In the genomic region with DNA sequence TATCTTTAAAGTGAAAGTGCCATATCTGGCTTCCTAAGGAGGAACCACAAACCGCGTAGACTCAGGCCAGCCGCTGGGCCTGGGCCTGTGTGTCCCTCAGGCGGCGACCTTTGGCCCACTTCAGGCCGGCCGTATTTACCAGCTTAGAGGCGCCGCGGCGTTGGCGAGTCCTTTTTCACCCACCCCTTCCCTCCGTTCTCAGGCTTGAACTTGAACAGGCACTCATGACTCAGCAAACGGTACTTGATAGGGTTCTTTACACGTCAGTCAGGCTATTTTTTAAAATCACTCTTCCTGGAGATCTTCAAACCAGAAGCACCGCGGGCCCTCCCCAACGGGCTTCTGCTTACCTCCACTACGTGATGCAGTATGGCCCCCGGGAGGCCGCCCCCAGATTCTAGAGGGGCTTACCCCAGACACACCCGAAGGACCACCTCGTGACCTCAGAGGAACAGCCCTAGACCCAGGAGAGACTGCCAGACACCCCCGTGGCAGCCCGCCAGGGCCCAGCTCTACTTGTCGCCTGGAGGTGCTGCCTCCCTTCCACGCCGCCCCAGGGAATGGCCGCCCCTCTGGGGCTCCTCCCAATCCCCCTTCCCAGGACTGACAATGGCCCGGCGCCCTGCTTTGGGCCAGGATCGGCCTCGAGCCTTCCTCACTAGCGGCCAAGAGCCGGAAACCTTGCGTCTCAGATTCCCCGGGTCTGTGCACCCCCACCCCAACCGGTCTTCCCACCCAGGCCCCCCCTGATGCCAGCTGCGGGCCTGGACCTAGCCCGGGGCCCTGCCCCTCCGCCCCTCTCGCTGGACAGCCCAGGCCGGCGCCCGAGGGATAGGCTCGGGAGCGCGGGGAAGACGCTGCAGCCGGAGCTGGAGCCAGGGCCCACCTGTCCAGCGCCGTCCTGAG, we compare ENCODE assay signal across 8 cellular contexts. TPM values are rescaled to one million over a fixed set of nuclear protein-coding genes. Genes with fewer than 3 reads are reported as not detected.
A peak's percentile ranks its signal among the peaks of the same experiment; 100 is the strongest.
DNase-seq lines count a peak whose midpoint lies in the region; ATAC-seq and TF ChIP-seq lines count a peak whose summit lies in the region.

No MANE protein-coding gene starts in this region.

- DNase-seq in GM12864 (ENCODE audit: low read depth): peak; percentile 65
- peak; percentile 67 for DNase-seq in NCI-H510A (lab: John Stamatoyannopoulos, UW)
- peak; percentile 2 for DNase-seq in activated CD8-positive, alpha-beta memory T cell treated with anti-CD3 and anti-CD28 coated beads, Interleukin-2, amount 50 U/mL, for 1 hour (ENCODE audit: extremely low read depth)
- peak; percentile 95 for DNase-seq in mesenteric fat pad (ENCODE audit: low spot score)
- DNase-seq in stimulated activated CD8-positive, alpha-beta memory T cell treated with anti-CD3 and anti-CD28 coated beads, Interleukin-15, amount 100 ng/mL, for 1 hour (ENCODE audit: low read depth): peak; percentile 14
- no peak for DNase-seq in NCI-H187 treated with DMSO at 0.1 percent for 48 hours (lab: John Stamatoyannopoulos, UW)

- ATAC-seq in HG02642 (IDR thresholded peaks at IDR 0.05; ENCODE audit: poor library complexity, unreplicated experiment): peak; percentile 91

- no peaks in the 10 kb centered on the region for H3K4me1 ChIP-seq in endocrine pancreas (ENCODE audit: control insufficient read depth, insufficient read depth, low read length)

- peak overlapping the region; percentile 61 for H3K9ac ChIP-seq in endocrine pancreas (ENCODE audit: control insufficient read depth, insufficient read depth, low read length)

- peak overlapping the region; percentile 30 for H3K4me3 ChIP-seq in GM12864 (ENCODE audit: low read depth, low read length)
- H3K4me3 ChIP-seq in endocrine pancreas (ENCODE audit: control insufficient read depth, insufficient read depth, low read length): peak overlapping the region; percentile 15

- H3K9me3 ChIP-seq in endocrine pancreas (ENCODE audit: control insufficient read depth, low read length): no peaks in the 10 kb centered on the region

- no peaks in the 10 kb centered on the region for H3K36me3 ChIP-seq in endocrine pancreas (ENCODE audit: control insufficient read depth, insufficient read depth, low read length)

- no peaks in the 10 kb centered on the region for H3K27me3 ChIP-seq in endocrine pancreas (ENCODE audit: control insufficient read depth, insufficient read depth, low read length)

- TF ChIP-seq CTCF in GM12864 (IDR thresholded peaks at IDR 0.05; ENCODE audit: low read depth, low read length, missing control alignments): no peak

RNA-seq across cellular contexts. Expression of gene IMPA2, which starts 33.8 kb away (rescaled TPM):
- 31.8 TPM for total RNA-seq in mesenteric fat pad

RNA-seq across cellular contexts. Expression of gene MPPE1, which starts 39.4 kb away (rescaled TPM):
- total RNA-seq in mesenteric fat pad: 30.5 TPM
